Comparison of ENCODE assay signal across 8 cellular contexts in genomic region chr3:141659821-141660597, GRCh38.
DNase-seq lines count a peak whose midpoint lies in the region; ATAC-seq, FAIRE-seq and TF ChIP-seq lines count a peak whose summit lies in the region.

No MANE protein-coding gene starts in this region.

- no peaks in the 10 kb centered on the region for H3K79me2 ChIP-seq in mammary epithelial cell (ENCODE audit: insufficient read depth, low read length)

- H3K9ac ChIP-seq in mammary epithelial cell (ENCODE audit: insufficient read depth, low read length), result no peak overlapping the region

- H3K36me3 ChIP-seq in mammary epithelial cell (ENCODE audit: insufficient read depth, low read length) (no peaks in the 10 kb centered on the region), kidney epithelial cell (ENCODE audit: control insufficient read depth, insufficient read depth, low read length) (no peaks in the 10 kb centered on the region), small intestine (ENCODE audit: control insufficient read depth in 2 of 2, insufficient read depth in 2 of 2, low read length in 2 of 2) (no peaks in the 10 kb centered on the region)

- H3K9me3 ChIP-seq in mammary epithelial cell (replicated peaks; ENCODE audit: insufficient read depth, low read length), result no peaks in the 10 kb centered on the region
- no peaks in the 10 kb centered on the region for H3K9me3 ChIP-seq in small intestine (ENCODE audit: control insufficient read depth, low read depth)

- H3K36me3 Mint-ChIP-seq in activated CD4-positive, alpha-beta T cell treated with anti-CD3 and anti-CD28 coated beads for 36 hours (ENCODE audit: low read depth), result no peaks in the 10 kb centered on the region

- dilution Hi-C loops in mammary epithelial cell (cut with HindIII; ENCODE audit: low sequenced_read_pairs), result loop anchor here (10.0 kb wide), 1 partner anchor 135 kb away; no protein-coding TSS in a partner anchor

- peak; percentile 21 for DNase-seq in activated CD4-positive, alpha-beta T cell treated with anti-CD3 and anti-CD28 coated beads for 36 hours
- no peak for DNase-seq in activated CD4-positive, alpha-beta T cell treated with anti-CD3 and anti-CD28 coated beads for 4 hours
- DNase-seq in NCI-H2196 treated with DMSO at 0.1 percent for 48 hours (lab: John Stamatoyannopoulos, UW; ENCODE audit: unreplicated experiment) (peak; percentile 50), mammary epithelial cell (peak; percentile 37), kidney epithelial cell (ENCODE audit: low read depth) (no peak), small intestine (peak; percentile 40)

- H3K4me3 ChIP-seq in mammary epithelial cell (replicated peaks in 1 of 3; ENCODE audit: insufficient read depth in 1 of 3, low read depth in 2 of 3, low read length in 3 of 3) (peak overlapping the region; percentile 43 to 63 (median 48)), kidney epithelial cell (ENCODE audit: low read depth, low read length) (peak overlapping the region; percentile 42), small intestine (ENCODE audit: low read depth in 1 of 2, low read length in 2 of 2) (peak overlapping the region in 1 of 2 donors; percentile 44)

- WGBS in mammary epithelial cell (ENCODE audit: low coverage, missing lambda C conversion rate), result 4% methylated on average over 18 of the region's 64 CpGs
- WGBS in small intestine, 3 donors, result 2 to 3% (median 3%) methylated on average over 55 to 64 of the region's 64 CpGs

- no peaks in the 10 kb centered on the region for H4K20me1 ChIP-seq in mammary epithelial cell (ENCODE audit: insufficient read depth, low read length)

- no TSS peak for BruUV-seq in mammary epithelial cell (replicated peaks; lab: Mats Ljungman, UMichigan)

- ATAC-seq in activated CD4-positive, alpha-beta T cell treated with anti-CD3 and anti-CD28 coated beads for 36 hours, result peak; percentile 39
- ATAC-seq in GM21576 (IDR thresholded peaks at IDR 0.05; ENCODE audit: unreplicated experiment), result no peak
- ATAC-seq in GM19463 (IDR thresholded peaks at IDR 0.05; ENCODE audit: unreplicated experiment), result no peak

- H3K4me1 ChIP-seq in mammary epithelial cell (ENCODE audit: insufficient read depth, low read length) (peaks cover 12% of the 10 kb centered on the region), small intestine (ENCODE audit: control insufficient read depth in 2 of 2, insufficient read depth in 1 of 2, low read depth in 1 of 2, low read length in 1 of 2) (no peaks in the 10 kb centered on the region)

- POLR2A ChIA-PET in activated CD4-positive, alpha-beta T cell treated with anti-CD3 and anti-CD28 coated beads for 36 hours (lab: Charles Lee), result no interaction called here

- TF ChIP-seq CTCF in mammary epithelial cell (conservative IDR thresholded peaks at IDR 0.05 in 1 of 2, IDR thresholded peaks at IDR 0.05 in 1 of 2; ENCODE audit: extremely low read depth in 1 of 2, insufficient read depth in 1 of 2, low read depth in 1 of 2, low read length in 2 of 2), result no peak
- no peak for TF ChIP-seq CTCF in kidney epithelial cell (IDR thresholded peaks at IDR 0.05; ENCODE audit: insufficient read depth, low read length, poor library complexity, severe bottlenecking)

- peak overlapping the region; percentile 100 for H3K4me2 ChIP-seq in mammary epithelial cell (ENCODE audit: insufficient read depth, low read depth, low read length)

- H3K4me3 Mint-ChIP-seq in activated CD4-positive, alpha-beta T cell treated with anti-CD3 and anti-CD28 coated beads for 36 hours, result peak overlapping the region; percentile 61

- no peaks in the 10 kb centered on the region for H3K9me3 Mint-ChIP-seq in activated CD4-positive, alpha-beta T cell treated with anti-CD3 and anti-CD28 coated beads for 36 hours (ENCODE audit: low read depth)

- peaks cover 48% of the 10 kb centered on the region for H3K27me3 Mint-ChIP-seq in activated CD4-positive, alpha-beta T cell treated with anti-CD3 and anti-CD28 coated beads for 36 hours

- H3K27me3 ChIP-seq in mammary epithelial cell (ENCODE audit: insufficient read depth, low read length) (peaks cover 6% of the 10 kb centered on the region), kidney epithelial cell (ENCODE audit: control insufficient read depth, insufficient read depth, low read length) (peaks cover 18% of the 10 kb centered on the region), small intestine (ENCODE audit: control insufficient read depth in 2 of 2, insufficient read depth in 2 of 2, low read length in 2 of 2) (no peaks in the 10 kb centered on the region)

- in situ Hi-C loops in mammary epithelial cell (cut with MboI; ENCODE audit: low sequenced_read_pairs in 2 of 2), result no loop called here

- peak overlapping the region; percentile 90 for H2AFZ ChIP-seq in mammary epithelial cell (ENCODE audit: low read depth, low read length)

- H3K27ac ChIP-seq in mammary epithelial cell (ENCODE audit: insufficient read depth, low read depth, low read length) (no peak overlapping the region), small intestine (ENCODE audit: low read depth in 1 of 2, low read length in 1 of 2) (no peak overlapping the region)

- CTCF ChIA-PET in activated CD4-positive, alpha-beta T cell treated with anti-CD3 and anti-CD28 coated beads for 36 hours (lab: Charles Lee), result interaction anchor here (0.7 to 1.3 kb wide), 4 partner anchors 12 to 205 kb away, joined by 3 to 5 read pairs (median 4); no protein-coding TSS in a partner anchor
- CTCF ChIA-PET in mammary epithelial cell (lab: Charles Lee; ENCODE audit: low non-redundant PET), result no interaction called here

- H3K4me1 Mint-ChIP-seq in activated CD4-positive, alpha-beta T cell treated with anti-CD3 and anti-CD28 coated beads for 36 hours, result peaks cover 8% of the 10 kb centered on the region

- intact Hi-C loops in activated CD4-positive, alpha-beta T cell treated with anti-CD3 and anti-CD28 coated beads for 36 hours (cut with DNase I, micrococcal nuclease), result no loop called here
- intact Hi-C loops in mammary epithelial cell (cut with micrococcal nuclease), result no loop called here

- FAIRE-seq in small intestine (lab: Jason Lieb, UNC), result no peak

- no peak overlapping the region for H3K27ac Mint-ChIP-seq in activated CD4-positive, alpha-beta T cell treated with anti-CD3 and anti-CD28 coated beads for 36 hours

Comparison
In these comparisons a context has a peak if more than half of its experiments do, and no peak if none do; other contexts are left out.
1. DNase-seq: peak in activated CD4-positive, alpha-beta T cell treated with anti-CD3 and anti-CD28 coated beads for 36 hours (single experiment), NCI-H2196 treated with DMSO at 0.1 percent for 48 hours (single experiment), mammary epithelial cell (single experiment) and small intestine (single experiment); none in activated CD4-positive, alpha-beta T cell treated with anti-CD3 and anti-CD28 coated beads for 4 hours (0 of 2) and kidney epithelial cell (single experiment).